ENCODE assay signal across 8 cellular contexts in genomic region chr3:150371741-150372254, GRCh38. TPM values are rescaled to one million over a fixed set of nuclear protein-coding genes. Genes with fewer than 3 reads are reported as not detected.
DNase-seq lines count a peak whose midpoint lies in the region; ATAC-seq and TF ChIP-seq lines count a peak whose summit lies in the region.

No MANE protein-coding gene starts in this region.

- peak in 2 of 4 donors; percentile 81 to 88 for TF ChIP-seq EP300 in upper lobe of left lung (IDR thresholded peaks at IDR 0.05)

- no peaks in the 10 kb centered on the region for H3K36me3 ChIP-seq in upper lobe of left lung

- TF ChIP-seq POLR2A in upper lobe of left lung (IDR thresholded peaks at IDR 0.05), result peak in 1 of 4 donors; percentile 42

- H3K4me1 ChIP-seq in upper lobe of left lung, result peaks cover 9 to 20% (median 12%) of the 10 kb centered on the region in 4 donors

- ATAC-seq in Right ventricle myocardium inferior, result peak; percentile 92
- peak; percentile 86 for ATAC-seq in left lobe of liver
- ATAC-seq in upper lobe of left lung (ENCODE audit: low FRiP score in 2 of 2), result peak; percentile 86 to 89

- peak overlapping the region in 2 of 4 donors; percentile 24 to 29 for H3K4me3 ChIP-seq in upper lobe of left lung

- 29 to 36% methylated on average over 6 of the region's 6 CpGs for WGBS in upper lobe of left lung, 2 donors

- no peak for TF ChIP-seq CTCF in upper lobe of left lung (IDR thresholded peaks at IDR 0.05)

- H3K9me3 ChIP-seq in upper lobe of left lung, result no peaks in the 10 kb centered on the region

- H3K27ac ChIP-seq in caudate nucleus (ENCODE audit: low read depth, low read length), result peak overlapping the region; percentile 31
- H3K27ac ChIP-seq in upper lobe of left lung, result peak overlapping the region; percentile 64 to 77 (median 74)

- intact Hi-C loops in Right ventricle myocardium inferior (cut with DNase I) (loop anchor here (2.0 kb wide), 1 partner anchor 37 kb away; the partner anchor contains the start of gene TSC22D2), cardiac septum (cut with DNase I) (loop anchor here (1.0 to 2.0 kb wide), 3 partner anchors 23 to 138 kb away; partner anchors contain the start of gene TSC22D2)

- DNase-seq in Right ventricle myocardium inferior (ENCODE audit: missing footprints) (no peak), cardiac septum (ENCODE audit: low spot score) (no peak), caudate nucleus (lab: John Stamatoyannopoulos, UW) (peak in 2 of 61 donors; percentile 3 to 19), left lobe of liver (ENCODE audit: low spot score) (peak; percentile 59), upper lobe of left lung (peak in 1 of 2 donors; percentile 49), NCI-H187 treated with DMSO at 0.1 percent for 48 hours (lab: John Stamatoyannopoulos, UW) (no peak), DMS79 treated with DMSO at 0.1 percent for 48 hours (lab: John Stamatoyannopoulos, UW) (no peak)
- DNase-seq in activated T-cell treated with anti-CD3 and anti-CD28 coated beads, Interleukin-2, amount 50 U/mL, for 1 hour, result no peak

- no peaks in the 10 kb centered on the region for H3K27me3 ChIP-seq in upper lobe of left lung

RNA-seq across cellular contexts. Expression of gene TSC22D2, which starts 36.3 kb away (rescaled TPM):
- total RNA-seq in Right ventricle myocardium inferior, result 19.8 TPM
- total RNA-seq in cardiac septum, result 66.0 TPM
- 8.5 TPM for total RNA-seq in left lobe of liver
- 10 to 100 TPM; 18.3 to 31.4 (median 25.5) TPM for total RNA-seq in upper lobe of left lung
